1 cellular context compared by ENCODE assay signal in genomic region chr12:51027342-51027835, GRCh38.
TF ChIP-seq lines count a peak whose summit lies in the region.

No MANE protein-coding gene starts in this region.

TF ChIP-seq in A549, 52 proteins besides CTCF, POLR2A, EP300 and RAD21:
- TF ChIP-seq RNF2 (IDR thresholded peaks at IDR 0.05; ENCODE audit: borderline replicate concordance, low read depth) (no peak), USF2 (IDR thresholded peaks at IDR 0.05) (no peak), NR3C1 (IDR thresholded peaks at IDR 0.05) (no peak), BHLHE40 (IDR thresholded peaks at IDR 0.05; ENCODE audit: low read depth, low read length) (no peak), CBX2 (IDR thresholded peaks at IDR 0.05; ENCODE audit: borderline replicate concordance, low read depth) (no peak), HOXB5 (CRISPR knock-in tag; IDR thresholded peaks at IDR 0.05) (no peak), ZNF302 (CRISPR knock-in tag; IDR thresholded peaks at IDR 0.05) (no peak), RARB (CRISPR knock-in tag; IDR thresholded peaks at IDR 0.05) (no peak), JUN (IDR thresholded peaks at IDR 0.05) (no peak), ESRRA (IDR thresholded peaks at IDR 0.05; ENCODE audit: borderline replicate concordance, low read length) (no peak)
TF ChIP-seq in A549: peak in this region for 0.
